ENCODE assay signal across 10 cellular contexts in the genomic region with DNA sequence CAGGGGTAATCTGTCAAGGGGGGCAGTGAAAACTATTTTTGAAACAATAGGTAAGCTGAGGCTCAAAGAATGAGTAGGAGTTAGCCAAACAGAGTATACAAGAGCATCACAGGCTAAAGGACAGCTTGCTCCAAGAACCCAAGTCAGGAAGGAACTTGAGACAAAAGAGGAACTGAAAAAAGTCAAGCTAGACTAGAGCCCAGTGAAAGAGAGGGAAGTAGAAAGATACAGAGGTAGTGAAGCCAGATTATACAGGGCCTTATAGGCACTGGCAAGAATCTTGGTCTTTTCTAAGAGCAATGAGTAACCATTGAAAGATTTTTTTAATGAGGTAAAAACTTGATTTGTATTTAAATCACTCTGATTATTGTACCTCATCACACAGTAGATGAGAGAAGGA.
DNase-seq lines count a peak whose midpoint lies in the region; ATAC-seq and TF ChIP-seq lines count a peak whose summit lies in the region.
"Had no signal": no experiment of that assay in that cellular context is flagged by ENCODE, and none has a peak within 500 bp of the region (broad histone marks: within the 10 kb centered on the region; RNA-seq: fewer than 3 reads in every experiment).

No MANE protein-coding gene starts in this region.

- H3K36me3 ChIP-seq in Caco-2 (ENCODE audit: control insufficient read depth, insufficient read depth, low read length): no peaks in the 10 kb centered on the region
- H3K36me3 ChIP-seq: pancreas had no signal

- peak; percentile 78 for ATAC-seq in GM21367 (IDR thresholded peaks at IDR 0.05; ENCODE audit: unreplicated experiment)
- ATAC-seq in HG03469 (IDR thresholded peaks at IDR 0.05; ENCODE audit: unreplicated experiment): peak; percentile 80
- ATAC-seq in effector memory CD8-positive, alpha-beta T cell (replicated peaks): peak; percentile 50

- H3K27ac Mint-ChIP-seq in Caco-2 (ENCODE audit: unreplicated experiment): peak overlapping the region; percentile 86
- H3K27ac Mint-ChIP-seq in effector memory CD8-positive, alpha-beta T cell: no peak overlapping the region

- intact Hi-C loops in Caco-2 (cut with micrococcal nuclease; ENCODE audit: unreplicated experiment): no loop called here

- H3K27me3 ChIP-seq in Caco-2 (replicated peaks; ENCODE audit: control insufficient read depth, insufficient read depth, low read length): no peaks in the 10 kb centered on the region
- H3K27me3 ChIP-seq: pancreas had no signal

- no peaks in the 10 kb centered on the region for H3K27me3 Mint-ChIP-seq in Caco-2 (ENCODE audit: insufficient read depth, unreplicated experiment)
- H3K27me3 Mint-ChIP-seq in effector memory CD8-positive, alpha-beta T cell: no peaks in the 10 kb centered on the region

- no peak overlapping the region for H3K4me3 ChIP-seq in Caco-2 (ENCODE audit: low read depth, low read length)
- H3K4me3 ChIP-seq: pancreas had no signal

- CTCF ChIA-PET in Caco-2 (lab: Charles Lee): no interaction called here

- no peaks in the 10 kb centered on the region for H3K9me3 Mint-ChIP-seq in Caco-2 (ENCODE audit: unreplicated experiment)
- H3K9me3 Mint-ChIP-seq in effector memory CD8-positive, alpha-beta T cell: no peaks in the 10 kb centered on the region

- no peak for TF ChIP-seq CTCF in Caco-2 (IDR thresholded peaks at IDR 0.05; ENCODE audit: insufficient read depth in 1 of 2, low read depth in 1 of 2, low read length in 1 of 2, severe bottlenecking in 1 of 2, unreplicated experiment in 1 of 2)

- DNase-seq in Caco-2 (no peak), T-helper 2 cell (no peak), SW480 (ENCODE audit: low spot score) (no peak), NCI-H2081 treated with DMSO at 0.1 percent for 48 hours (lab: John Stamatoyannopoulos, UW) (no peak)
- DNase-seq in effector memory CD8-positive, alpha-beta T cell: no peak
- DNase-seq in central memory CD4-positive, alpha-beta T cell: no peak
- DNase-seq: NCI-H2171 treated with DMSO at 0.1 percent for 48 hours, pancreas had no signal

- no TSS peak for BruUV-seq in Caco-2 (replicated peaks; lab: Mats Ljungman, UMichigan)

- peaks cover 92% of the 10 kb centered on the region for H3K4me1 ChIP-seq in Caco-2

- H3K4me3 Mint-ChIP-seq in Caco-2 (ENCODE audit: unreplicated experiment): no peak overlapping the region
- H3K4me3 Mint-ChIP-seq in effector memory CD8-positive, alpha-beta T cell: no peak overlapping the region

- no peaks in the 10 kb centered on the region for H3K9me3 ChIP-seq in Caco-2
- H3K9me3 ChIP-seq: pancreas had no signal

- POLR2A ChIA-PET in Caco-2 (lab: Charles Lee): no interaction called here

- peaks cover 60% of the 10 kb centered on the region for H3K4me1 Mint-ChIP-seq in Caco-2 (ENCODE audit: low read depth, unreplicated experiment)
- H3K4me1 Mint-ChIP-seq in effector memory CD8-positive, alpha-beta T cell (ENCODE audit: low read depth in 2 of 2): peaks cover 0 to 6% of the 10 kb centered on the region in 2 donors

- no peaks in the 10 kb centered on the region for H3K36me3 Mint-ChIP-seq in Caco-2 (ENCODE audit: insufficient read depth, unreplicated experiment)
- H3K36me3 Mint-ChIP-seq in effector memory CD8-positive, alpha-beta T cell (ENCODE audit: insufficient read depth): no peaks in the 10 kb centered on the region
